In the genomic region with DNA sequence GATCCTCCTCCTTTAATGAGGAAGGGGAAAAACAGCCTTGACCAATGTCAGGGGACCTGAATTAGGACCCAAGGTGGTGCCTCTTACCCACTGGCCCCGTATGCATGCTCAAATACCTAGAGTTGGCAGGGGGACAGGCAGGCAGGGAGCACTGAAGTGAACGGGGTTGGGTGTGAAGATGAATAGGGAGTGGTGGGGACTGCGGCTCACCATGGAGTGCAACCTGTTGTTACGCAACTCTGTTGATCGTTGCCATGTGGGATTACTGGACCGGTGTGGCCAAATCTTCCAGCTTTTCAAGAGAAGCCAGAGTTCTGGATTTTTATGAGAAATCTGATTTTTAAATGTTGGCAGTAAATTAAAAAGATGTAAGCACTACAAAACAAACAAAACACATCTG, we compare ENCODE assay signal across 1 cellular context.
TF ChIP-seq lines count a peak whose summit lies in the region.

No MANE protein-coding gene starts in this region.

TF ChIP-seq in HepG2, 621 proteins besides CTCF, POLR2A, EP300 and RAD21:
- TF ChIP-seq ZFP82 (CRISPR knock-in tag; IDR thresholded peaks at IDR 0.05; ENCODE audit: borderline replicate concordance) (no peak), CEBPB (IDR thresholded peaks at IDR 0.05; ENCODE audit: borderline replicate concordance, low read depth, low read length) (peak; percentile 73; the same call in 1 of the 2 replicates)
TF ChIP-seq in HepG2: peak in this region for 1.
